ENCODE assay signal across 11 cellular contexts in genomic region chr11:47611240-47611863, GRCh38. TPM values are rescaled to one million over a fixed set of nuclear protein-coding genes. Genes with fewer than 3 reads are reported as not detected.
DNase-seq lines count a peak whose midpoint lies in the region; ATAC-seq and TF ChIP-seq lines count a peak whose summit lies in the region.
"Had no signal": no experiment of that assay in that cellular context is flagged by ENCODE, and none has a peak within 500 bp of the region (broad histone marks: within the 10 kb centered on the region; RNA-seq: fewer than 3 reads in every experiment).

No MANE protein-coding gene starts in this region.

- H3K27me3 ChIP-seq in body of pancreas, result no peaks in the 10 kb centered on the region

- no peaks in the 10 kb centered on the region for H3K9me3 ChIP-seq in body of pancreas

- no peak for DNase-seq in activated naive CD4-positive, alpha-beta T cell treated with anti-CD3 and anti-CD28 coated beads, Interleukin-2, amount 50 U/mL, for 16 hours
- DNase-seq in SIG-M5 treated with dmso at 0.1 percent for 504 hours (lab: John Stamatoyannopoulos, UW; ENCODE audit: unreplicated experiment), result peak; percentile 86
- DNase-seq in superior temporal gyrus (ENCODE audit: extremely low spot score), result peak; percentile 52
- no peak for DNase-seq in activated gamma-delta T cell treated with Interleukin-2 at 50 U/mL for 16 hours
- no peak for DNase-seq in body of pancreas
- DNase-seq: NCI-H187 treated with DMSO at 0.1 percent for 48 hours had no signal

- no peaks in the 10 kb centered on the region for H3K4me1 ChIP-seq in body of pancreas

- no peaks in the 10 kb centered on the region for H3K4me1 Mint-ChIP-seq in activated naive CD4-positive, alpha-beta T cell treated with anti-CD3 and anti-CD28 coated beads, Interleukin-2, amount 50 U/mL, for 24 hours

- no peak overlapping the region for H3K4me3 Mint-ChIP-seq in activated naive CD4-positive, alpha-beta T cell treated with anti-CD3 and anti-CD28 coated beads, Interleukin-2, amount 50 U/mL, for 24 hours

- TF ChIP-seq POLR2A in body of pancreas (IDR thresholded peaks at IDR 0.05), result no peak

- no peaks in the 10 kb centered on the region for H3K9me3 Mint-ChIP-seq in activated naive CD4-positive, alpha-beta T cell treated with anti-CD3 and anti-CD28 coated beads, Interleukin-2, amount 50 U/mL, for 24 hours

- ATAC-seq in HG03095 (IDR thresholded peaks at IDR 0.05; ENCODE audit: unreplicated experiment) (peak; percentile 73), HG02970 (IDR thresholded peaks at IDR 0.05; ENCODE audit: low FRiP score, unreplicated experiment) (no peak), body of pancreas (no peak)

- no peak overlapping the region for H3K4me3 ChIP-seq in body of pancreas

- no peaks in the 10 kb centered on the region for H3K36me3 ChIP-seq in body of pancreas (replicated peaks in 1 of 2; ENCODE audit: insufficient read depth in 1 of 2, low read depth in 2 of 2)

- no peaks in the 10 kb centered on the region for H3K36me3 Mint-ChIP-seq in activated naive CD4-positive, alpha-beta T cell treated with anti-CD3 and anti-CD28 coated beads, Interleukin-2, amount 50 U/mL, for 24 hours

- H3K27ac ChIP-seq in body of pancreas, result no peak overlapping the region

- H3K27ac Mint-ChIP-seq in activated naive CD4-positive, alpha-beta T cell treated with anti-CD3 and anti-CD28 coated beads, Interleukin-2, amount 50 U/mL, for 24 hours, result peak overlapping the region; percentile 59

- no peak for TF ChIP-seq CTCF in body of pancreas (IDR thresholded peaks at IDR 0.05)

- 63 to 84% methylated on average over 6 of the region's 6 CpGs for WGBS in body of pancreas, 2 donors

- H3K27me3 Mint-ChIP-seq in activated naive CD4-positive, alpha-beta T cell treated with anti-CD3 and anti-CD28 coated beads, Interleukin-2, amount 50 U/mL, for 24 hours, result no peaks in the 10 kb centered on the region

- intact Hi-C loops in body of pancreas (cut with DNase I), result no loop called here

RNA-seq across cellular contexts. Expression of gene C1QTNF4, which starts 17.1 kb away (rescaled TPM):
- 1 to 10 TPM in 1 of 2 donors, under 1 TPM in 1; 0.33 to 1.8 TPM for total RNA-seq in body of pancreas
- total RNA-seq: activated CD8-positive, alpha-beta memory T cell treated with anti-CD3 and anti-CD28 coated beads for 36 hours had no signal

RNA-seq across cellular contexts. Expression of gene FAM180B, which starts 24.9 kb away (rescaled TPM):
- total RNA-seq in body of pancreas, result under 1 TPM in 1 of 2 donors, not detected in 1; 0.66 TPM
- total RNA-seq: endothelial cell of umbilical vein had no signal

RNA-seq across cellular contexts. Expression of gene MTCH2, which starts 31.0 kb away (rescaled TPM):
- total RNA-seq in body of pancreas, result 10 to 100 TPM; 15.5 to 21.0 TPM

RNA-seq across cellular contexts. Expression of gene NDUFS3, which starts 32.5 kb away (rescaled TPM):
- total RNA-seq in body of pancreas, result 10 to 100 TPM; 27.2 to 28.7 TPM

RNA-seq across cellular contexts. Expression of gene KBTBD4, which starts 32.6 kb away (rescaled TPM):
- total RNA-seq in body of pancreas, result 1 to 10 TPM; 3.6 to 6.7 TPM

Comparison
In these comparisons a context has a peak if more than half of its experiments do, and no peak if none do; other contexts are left out.
1. DNase-seq: peak in SIG-M5 treated with dmso at 0.1 percent for 504 hours (single experiment) and superior temporal gyrus (single experiment); none in activated naive CD4-positive, alpha-beta T cell treated with anti-CD3 and anti-CD28 coated beads, Interleukin-2, amount 50 U/mL, for 16 hours (single experiment), activated gamma-delta T cell treated with Interleukin-2 at 50 U/mL for 16 hours (single experiment) and body of pancreas (0 of 4).